ENCODE assay signal across 1 cellular context in genomic region chr16:20806168-20807050, GRCh38.
TF ChIP-seq lines count a peak whose summit lies in the region.

TSS of gene ERI2 (minus strand) at chr16:20806472. CDS start at chr16:20806430, 42 bp downstream.
TSS of gene REXO5 (plus strand) at chr16:20806527. CDS start at chr16:20806954, 427 bp downstream.

TF ChIP-seq in HepG2, 621 proteins besides CTCF, POLR2A, EP300 and RAD21 (continued from another document and continues in another):
- peak; percentile 99 for TF ChIP-seq RBFOX2 (IDR thresholded peaks at IDR 0.05; ENCODE audit: low read depth, low read length)
- TF ChIP-seq BCLAF1 (IDR thresholded peaks at IDR 0.05): no peak
- TF ChIP-seq ZNF556 (CRISPR knock-in tag; IDR thresholded peaks at IDR 0.05; ENCODE audit: borderline replicate concordance): peak; percentile 98
- no peak for TF ChIP-seq ZNF660 (CRISPR knock-in tag; IDR thresholded peaks at IDR 0.05; ENCODE audit: borderline replicate concordance, low read depth)
- peak; percentile 38 for TF ChIP-seq ZZZ3 (CRISPR knock-in tag; IDR thresholded peaks at IDR 0.05; ENCODE audit: borderline replicate concordance)
- peak; percentile 98 for TF ChIP-seq SMAD3 (CRISPR knock-in tag; IDR thresholded peaks at IDR 0.05)
- TF ChIP-seq ZNF570 (CRISPR knock-in tag; IDR thresholded peaks at IDR 0.05; ENCODE audit: borderline replicate concordance): peak; percentile 98; the same call in 1 of the 2 replicates
- 0 out of 2 replicates have a peak, but pooled peaks have one; percentile 90 for TF ChIP-seq ZSCAN20 (CRISPR knock-in tag; IDR thresholded peaks at IDR 0.05; ENCODE audit: borderline replicate concordance)
- peak; percentile 98 for TF ChIP-seq ZNF788 (CRISPR knock-in tag; IDR thresholded peaks at IDR 0.05; ENCODE audit: borderline replicate concordance)
- TF ChIP-seq NFRKB (IDR thresholded peaks at IDR 0.05): peak; percentile 65; the same call in 1 of the 2 replicates
- peak; percentile 87; the same call in 1 of the 2 replicates for TF ChIP-seq ZNF414 (CRISPR knock-in tag; IDR thresholded peaks at IDR 0.05)
- TF ChIP-seq ZNF20 (CRISPR knock-in tag; IDR thresholded peaks at IDR 0.05): peak; percentile 84; the same call in 1 of the 2 replicates
- no peak; the same call in none of the 2 replicates for TF ChIP-seq ZNF720 (CRISPR knock-in tag; IDR thresholded peaks at IDR 0.05)
- TF ChIP-seq ZSCAN21 (CRISPR knock-in tag; IDR thresholded peaks at IDR 0.05; ENCODE audit: borderline replicate concordance): peak; percentile 91
- TF ChIP-seq ZIK1 (CRISPR knock-in tag; IDR thresholded peaks at IDR 0.05; ENCODE audit: borderline replicate concordance, low read depth): peak; percentile 8
- TF ChIP-seq ZNF232 (CRISPR knock-in tag; IDR thresholded peaks at IDR 0.05; ENCODE audit: borderline replicate concordance): peak; percentile 96
- 0 out of 2 replicates have a peak, but pooled peaks have one; percentile 37 for TF ChIP-seq BHLHE40 (IDR thresholded peaks at IDR 0.05; ENCODE audit: low read length)
- TF ChIP-seq ZNF768 (CRISPR knock-in tag; IDR thresholded peaks at IDR 0.05): peak; percentile 89; the same call in 1 of the 2 replicates
- 0 out of 2 replicates have a peak, but pooled peaks have one; percentile 38 for TF ChIP-seq ONECUT2 (CRISPR knock-in tag; IDR thresholded peaks at IDR 0.05)
- TF ChIP-seq ZBTB2 (CRISPR knock-in tag; IDR thresholded peaks at IDR 0.05; ENCODE audit: low read depth): peak; percentile 92
- TF ChIP-seq ZNF639 (CRISPR knock-in tag; conservative IDR thresholded peaks at IDR 0.05): peak; percentile 83
- peak; percentile 72; the same call in 1 of the 2 replicates for TF ChIP-seq ZNF235 (CRISPR knock-in tag; IDR thresholded peaks at IDR 0.05; ENCODE audit: borderline replicate concordance)
- no peak for TF ChIP-seq SETDB1 (CRISPR knock-in tag; IDR thresholded peaks at IDR 0.05; ENCODE audit: borderline replicate concordance)
- TF ChIP-seq SAP130 (CRISPR knock-in tag; IDR thresholded peaks at IDR 0.05; ENCODE audit: low read depth): peak; percentile 99
- peak; percentile 25; the same call in 1 of the 2 replicates for TF ChIP-seq SUZ12 (IDR thresholded peaks at IDR 0.05; ENCODE audit: low read depth, low read length)
- peak in 1 of 2 experiments; percentile 86; a peak in 2 of 4 replicates for TF ChIP-seq ATF4 (CRISPR knock-in tag; IDR thresholded peaks at IDR 0.05)
- TF ChIP-seq SAFB2 (CRISPR knock-in tag; IDR thresholded peaks at IDR 0.05; ENCODE audit: borderline replicate concordance, low read depth): peak; percentile 89
- peak; percentile 88 for TF ChIP-seq ZBTB39 (CRISPR knock-in tag; IDR thresholded peaks at IDR 0.05)
- no peak; the same call in 1 of the 2 replicates for TF ChIP-seq NFE2 (CRISPR knock-in tag; IDR thresholded peaks at IDR 0.05)
- TF ChIP-seq ZNF784 (CRISPR knock-in tag; IDR thresholded peaks at IDR 0.05; ENCODE audit: borderline replicate concordance): peak; percentile 98
- peak; percentile 97 for TF ChIP-seq ZNF451 (CRISPR knock-in tag; IDR thresholded peaks at IDR 0.05)
- peak; percentile 96 for TF ChIP-seq PHF21A (CRISPR knock-in tag; IDR thresholded peaks at IDR 0.05)
- peak; percentile 99 for TF ChIP-seq DMAP1 (CRISPR knock-in tag; IDR thresholded peaks at IDR 0.05)
- peak; percentile 94 for TF ChIP-seq NFKBIZ (CRISPR knock-in tag; IDR thresholded peaks at IDR 0.05)
- peak; percentile 98 for TF ChIP-seq YY1 (IDR thresholded peaks at IDR 0.05; ENCODE audit: insufficient read depth, insufficient replicate concordance, low read depth, low read length)
- peak; percentile 91 for TF ChIP-seq ZNF143 (CRISPR knock-in tag; IDR thresholded peaks at IDR 0.05)
- TF ChIP-seq ZHX1 (CRISPR knock-in tag; IDR thresholded peaks at IDR 0.05; ENCODE audit: low read depth): peak; percentile 92
- no peak for TF ChIP-seq ZNF282 (IDR thresholded peaks at IDR 0.05; ENCODE audit: partially characterized antibody)
- peak; percentile 95 for TF ChIP-seq THAP7 (CRISPR knock-in tag; IDR thresholded peaks at IDR 0.05)
- peak; percentile 93 for TF ChIP-seq ELF3 (CRISPR knock-in tag; IDR thresholded peaks at IDR 0.05)
- no peak for TF ChIP-seq SKI (IDR thresholded peaks at IDR 0.05; ENCODE audit: partially characterized antibody)
- TF ChIP-seq ARID5B (CRISPR knock-in tag; IDR thresholded peaks at IDR 0.05): peak; percentile 72
- no peak for TF ChIP-seq NPAS2 (CRISPR knock-in tag; IDR thresholded peaks at IDR 0.05; ENCODE audit: borderline replicate concordance)
- TF ChIP-seq SOX5 (CRISPR knock-in tag; IDR thresholded peaks at IDR 0.05; ENCODE audit: borderline replicate concordance): peak; percentile 60
- TF ChIP-seq HHEX (CRISPR knock-in tag; IDR thresholded peaks at IDR 0.05): no peak
